Comparison of ENCODE assay signal across 9 cellular contexts in the genomic region with DNA sequence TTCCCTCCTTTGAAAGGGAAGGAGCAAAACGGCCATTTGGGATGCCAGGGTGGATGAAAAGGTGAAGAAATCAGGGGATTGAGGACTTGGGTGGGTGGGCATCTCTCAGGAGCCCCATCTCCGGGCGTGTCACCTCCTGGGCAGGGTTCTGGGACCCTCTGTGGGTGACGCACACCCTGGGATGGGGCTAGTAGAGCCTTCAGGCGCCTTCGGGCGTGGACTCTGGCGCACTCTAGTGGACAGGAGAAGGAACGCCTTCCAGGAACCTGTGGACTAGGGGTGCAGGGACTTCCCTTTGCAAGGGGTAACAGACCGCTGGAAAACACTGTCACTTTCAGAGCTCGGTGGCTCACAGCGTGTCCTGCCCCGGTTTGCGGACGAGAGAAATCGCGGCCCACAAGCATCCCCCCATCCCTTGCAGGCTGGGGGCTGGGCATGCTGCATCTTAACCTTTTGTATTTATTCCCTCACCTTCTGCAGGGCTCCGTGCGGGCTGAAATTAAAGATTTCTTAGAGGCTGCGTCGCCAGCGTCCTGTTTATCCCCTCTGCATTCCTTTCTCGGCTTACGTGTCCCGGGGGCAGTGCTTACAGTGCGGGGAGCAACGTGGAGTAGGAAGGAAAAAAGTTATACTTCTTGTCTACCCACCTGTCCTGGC. TPM values are rescaled to one million over a fixed set of nuclear protein-coding genes. Genes with fewer than 3 reads are reported as not detected.
DNase-seq lines count a peak whose midpoint lies in the region; ATAC-seq and TF ChIP-seq lines count a peak whose summit lies in the region.
"Had no signal": no experiment of that assay in that cellular context is flagged by ENCODE, and none has a peak within 500 bp of the region (broad histone marks: within the 10 kb centered on the region; RNA-seq: fewer than 3 reads in every experiment).

No MANE protein-coding gene starts in this region.

- CTCF ChIA-PET in Calu3 (lab: Charles Lee): interaction anchor here (0.6 kb wide), 2 partner anchors 34 to 85 kb away, joined by 3 read pairs; no protein-coding TSS in a partner anchor

- no peak overlapping the region for H3K4me3 Mint-ChIP-seq in Calu3 (ENCODE audit: low read depth, unreplicated experiment)
- no peak overlapping the region for H3K4me3 Mint-ChIP-seq in natural killer cell

- peak; percentile 79 for TF ChIP-seq CTCF in Calu3 (IDR thresholded peaks at IDR 0.05; ENCODE audit: unreplicated experiment)
- peak; percentile 82 to 97 (median 86) for TF ChIP-seq CTCF in esophagus muscularis mucosa (IDR thresholded peaks at IDR 0.05)
- peak; percentile 98 for TF ChIP-seq CTCF in natural killer cell (IDR thresholded peaks at IDR 0.05)
- peak; percentile 70 to 84 (median 81) for TF ChIP-seq CTCF in testis (IDR thresholded peaks at IDR 0.05)

- no peak overlapping the region for H3K4me3 ChIP-seq in esophagus muscularis mucosa
- H3K4me3 ChIP-seq in testis: peak overlapping the region; percentile 30 to 36
- H3K4me3 ChIP-seq: SK-N-MC had no signal

- peaks cover 0 to 7% (median 6%) of the 10 kb centered on the region in 4 donors for H3K4me1 ChIP-seq in esophagus muscularis mucosa
- peaks cover 4% of the 10 kb centered on the region for H3K4me1 ChIP-seq in testis

- DNase-seq in Calu3 (peak; percentile 62), HUDEP-2 (lab: John Stamatoyannopoulos, UW; ENCODE audit: unreplicated experiment in 76 of 76) (peak in 55 of 76 experiments; percentile 12 to 73 (median 46)), NOMO-1 treated with dmso at 0.1 percent for 144 hours (lab: John Stamatoyannopoulos, UW; ENCODE audit: unreplicated experiment) (peak; percentile 34), esophagus muscularis mucosa (ENCODE audit: extremely low spot score) (no peak), natural killer cell (peak; percentile 54), testis (peak; percentile 66)
- peak; percentile 83 for DNase-seq in activated CD8-positive, alpha-beta memory T cell treated with anti-CD3 and anti-CD28 coated beads, Interleukin-2, amount 50 U/mL, for 48 hours

- H3K27ac ChIP-seq in esophagus muscularis mucosa (replicated peaks in 1 of 4): no peak overlapping the region
- H3K27ac ChIP-seq in testis: no peak overlapping the region
- H3K27ac ChIP-seq: SK-N-MC had no signal

- intact Hi-C loops in Calu3 (cut with micrococcal nuclease; ENCODE audit: unreplicated experiment) (loop anchor here (1.0 kb wide), 1 partner anchor 34 kb away; no protein-coding TSS in a partner anchor), esophagus muscularis mucosa (cut with DNase I) (loop anchor here (1.0 to 5.0 kb wide), 4 partner anchors 36 to 276 kb away; no protein-coding TSS in a partner anchor), natural killer cell (cut with micrococcal nuclease) (loop anchor here (1.0 to 5.0 kb wide), 3 partner anchors 34 to 201 kb away; no protein-coding TSS in a partner anchor), testis (cut with DNase I; ENCODE audit: low total_unique reads) (loop anchor here (10.0 kb wide), 1 partner anchor 89 kb away; no protein-coding TSS in a partner anchor)

- no peak for TF ChIP-seq EP300 in esophagus muscularis mucosa (IDR thresholded peaks at IDR 0.05)

- WGBS in esophagus muscularis mucosa: 8% methylated on average over 25 of the region's 27 CpGs
- WGBS in testis, 2 donors: 7 to 18% methylated on average over 10 to 27 of the region's 27 CpGs

- H3K36me3 Mint-ChIP-seq in Calu3 (ENCODE audit: insufficient read depth, unreplicated experiment) (no peaks in the 10 kb centered on the region), natural killer cell (no peaks in the 10 kb centered on the region)

- peaks cover 0 to 7% (median 0%) of the 10 kb centered on the region in 4 donors for H3K9me3 ChIP-seq in esophagus muscularis mucosa
- no peaks in the 10 kb centered on the region for H3K9me3 ChIP-seq in testis

- no peak overlapping the region for H3K27ac Mint-ChIP-seq in Calu3 (ENCODE audit: unreplicated experiment)
- peak overlapping the region in 1 of 2 donors; percentile 38 for H3K27ac Mint-ChIP-seq in natural killer cell

- H3K4me1 Mint-ChIP-seq in Calu3 (ENCODE audit: low read depth, unreplicated experiment) (no peaks in the 10 kb centered on the region), natural killer cell (peaks cover 5 to 12% of the 10 kb centered on the region in 2 donors)

- no peak for TF ChIP-seq POLR2A in esophagus muscularis mucosa (IDR thresholded peaks at IDR 0.05; ENCODE audit: low read depth)
- no peak for TF ChIP-seq POLR2A in testis (IDR thresholded peaks at IDR 0.05)

- H3K27me3 Mint-ChIP-seq in Calu3 (ENCODE audit: unreplicated experiment) (no peaks in the 10 kb centered on the region), natural killer cell (ENCODE audit: low read depth in 2 of 2) (no peaks in the 10 kb centered on the region)

- no peaks in the 10 kb centered on the region for H3K36me3 ChIP-seq in esophagus muscularis mucosa
- H3K36me3 ChIP-seq in testis (ENCODE audit: low read depth, missing control alignments): no peaks in the 10 kb centered on the region

- no TSS peak for BruUV-seq in Calu3 (replicated peaks; lab: Mats Ljungman, UMichigan)

- H3K9me3 Mint-ChIP-seq in Calu3 (ENCODE audit: low read depth, unreplicated experiment) (peaks cover 3% of the 10 kb centered on the region), natural killer cell (peaks cover 0 to 2% of the 10 kb centered on the region in 2 donors)

- peak; percentile 79 to 92 (median 86) for ATAC-seq in natural killer cell
- no peak for ATAC-seq in HG02870 (IDR thresholded peaks at IDR 0.05; ENCODE audit: unreplicated experiment)

- H3K27me3 ChIP-seq in esophagus muscularis mucosa (no peaks in the 10 kb centered on the region), testis (no peaks in the 10 kb centered on the region)

RNA-seq across cellular contexts. Expression of gene S1PR4, which starts 15.2 kb away (rescaled TPM):
- 0.37 TPM in 1 of 2 replicates, not detected in the other for total RNA-seq in Calu3 (2022)
- total RNA-seq in esophagus muscularis mucosa: 1 to 10 TPM in 3 of 4 donors, under 1 TPM in 1; 0.42 to 5.5 (median 2.4) TPM
- total RNA-seq in natural killer cell: 10 to 100 TPM; 37.1 to 60.4 (median 51.7) TPM
- under 1 TPM; 0.39 to 0.81 TPM for total RNA-seq in testis
- 0.61 TPM for polyA plus RNA-seq in testis (ENCODE audit: insufficient read depth, low read depth, low replicate concordance)

RNA-seq across cellular contexts. Expression of gene NCLN, which starts 22.4 kb away (rescaled TPM):
- total RNA-seq in Calu3 (2022): 79.6 and 80.7 TPM in 2 replicates
- 10 to 100 TPM; 26.2 to 33.6 (median 29.7) TPM for total RNA-seq in esophagus muscularis mucosa
- 10 to 100 TPM; 39.6 to 61.4 (median 49.0) TPM for total RNA-seq in natural killer cell
- 10 to 100 TPM; 65.3 to 65.5 TPM for total RNA-seq in testis
- polyA plus RNA-seq in testis (ENCODE audit: insufficient read depth, low read depth, low replicate concordance): 50.2 TPM

RNA-seq across cellular contexts. Expression of gene GNA15, which starts 27.5 kb away (rescaled TPM):
- total RNA-seq in Calu3 (2022) (5.9 and 6.5 TPM in 2 replicates), esophagus muscularis mucosa (10 to 100 TPM in 1 of 4 donors, 1 to 10 TPM in 3; 4.3 to 13.8 (median 5.3) TPM), natural killer cell (10 to 100 TPM in 1 of 3 donors, 1 to 10 TPM in 2; 3.9 to 10.4 (median 8.4) TPM), testis (1 to 10 TPM; 2.5 to 3.6 TPM)
- 4.0 TPM for polyA plus RNA-seq in testis (ENCODE audit: insufficient read depth, low read depth, low replicate concordance)

Comparison
In these comparisons a context has a peak if more than half of its experiments do, and no peak if none do; other contexts are left out.
1. H3K4me3 ChIP-seq: peak in testis (2 of 2); none in esophagus muscularis mucosa (0 of 4).
2. RNA of gene S1PR4, which starts 15.2 kb away (total RNA-seq): 37.1 to 60.4 TPM in natural killer cell; 0.42 to 5.5 TPM in esophagus muscularis mucosa, 0.39 to 0.81 TPM in testis and 0.37 TPM in Calu3; every median in the first group is over 4 times any median in the second.
3. Peak in every context shown above with its lines, with median percentiles within 50 percentile points of each other: CTCF ChIP-seq.